1 cellular context compared by ENCODE assay signal in genomic region chr22:37197451-37198289, GRCh38.
TF ChIP-seq lines count a peak whose summit lies in the region.

No MANE protein-coding gene starts in this region.

TF ChIP-seq in HepG2, 621 proteins besides CTCF, POLR2A, EP300 and RAD21 (continued from another document and continues in another):
- TF ChIP-seq THAP9 (CRISPR knock-in tag; IDR thresholded peaks at IDR 0.05; ENCODE audit: borderline replicate concordance) (no peak), DNMT3B (CRISPR knock-in tag; conservative IDR thresholded peaks at IDR 0.05) (no peak), ZNF687 (CRISPR knock-in tag; IDR thresholded peaks at IDR 0.05) (peak; percentile 12; the same call in 1 of the 2 replicates), PCBP2 (optimal IDR thresholded peaks at IDR 0.05; ENCODE audit: low read depth, low read length, poor library complexity, severe bottlenecking) (no peak), FOXP4 (CRISPR knock-in tag; IDR thresholded peaks at IDR 0.05) (no peak), ZMAT5 (CRISPR knock-in tag; IDR thresholded peaks at IDR 0.05; ENCODE audit: borderline replicate concordance, low read depth) (no peak), ZNF563 (CRISPR knock-in tag; IDR thresholded peaks at IDR 0.05) (no peak), NCOA1 (CRISPR knock-in tag; IDR thresholded peaks at IDR 0.05) (no peak), TFAP4 (IDR thresholded peaks at IDR 0.05; ENCODE audit: borderline replicate concordance, low read depth) (peak; percentile 76; the same call in 1 of the 2 replicates), ZFP36 (IDR thresholded peaks at IDR 0.05; ENCODE audit: borderline replicate concordance, low read depth, low read length, partially characterized antibody) (peak; percentile 57), HNRNPH1 (optimal IDR thresholded peaks at IDR 0.05; ENCODE audit: low read depth, low read length) (no peak), TP53 (CRISPR knock-in tag; conservative IDR thresholded peaks at IDR 0.05) (no peak), ZFYVE20 (CRISPR knock-in tag; IDR thresholded peaks at IDR 0.05; ENCODE audit: borderline replicate concordance, low read depth) (no peak), ZNF776 (CRISPR knock-in tag; IDR thresholded peaks at IDR 0.05) (peak; percentile 69; the same call in 1 of the 2 replicates), TRAFD1 (CRISPR knock-in tag; IDR thresholded peaks at IDR 0.05; ENCODE audit: borderline replicate concordance) (no peak), FOXA1 (IDR thresholded peaks at IDR 0.05) (no peak), FOXA1 (CRISPR knock-in tag; IDR thresholded peaks at IDR 0.05) (no peak), ZXDC (CRISPR knock-in tag; IDR thresholded peaks at IDR 0.05) (no peak), TCF7 (IDR thresholded peaks at IDR 0.05; ENCODE audit: low read depth) (no peak), SNRNP70 (IDR thresholded peaks at IDR 0.05; ENCODE audit: low read depth, low read length) (no peak), SRSF4 (IDR thresholded peaks at IDR 0.05; ENCODE audit: low read depth, low read length, poor library complexity, severe bottlenecking) (no peak), HBP1 (CRISPR knock-in tag; IDR thresholded peaks at IDR 0.05; ENCODE audit: low read depth) (0 out of 2 replicates have a peak, but pooled peaks have one; percentile 34), ZNF570 (CRISPR knock-in tag; IDR thresholded peaks at IDR 0.05; ENCODE audit: borderline replicate concordance) (no peak), TCF12 (IDR thresholded peaks at IDR 0.05) (no peak), TCF12 (CRISPR knock-in tag; IDR thresholded peaks at IDR 0.05) (0 out of 2 replicates have a peak, but pooled peaks have one; percentile 25), CERS6 (CRISPR knock-in tag; IDR thresholded peaks at IDR 0.05) (no peak), SMARCC2 (IDR thresholded peaks at IDR 0.05) (no peak), ZNF576 (CRISPR knock-in tag; IDR thresholded peaks at IDR 0.05) (peak; percentile 78; the same call in 1 of the 2 replicates), ELK4 (CRISPR knock-in tag; IDR thresholded peaks at IDR 0.05; ENCODE audit: borderline replicate concordance) (no peak), ZBTB21 (CRISPR knock-in tag; IDR thresholded peaks at IDR 0.05) (peak; percentile 70; the same call in 1 of the 2 replicates), SUZ12 (IDR thresholded peaks at IDR 0.05; ENCODE audit: low read depth, low read length) (no peak), PRDM4 (CRISPR knock-in tag; IDR thresholded peaks at IDR 0.05; ENCODE audit: borderline replicate concordance) (no peak)
